In the genomic region with DNA sequence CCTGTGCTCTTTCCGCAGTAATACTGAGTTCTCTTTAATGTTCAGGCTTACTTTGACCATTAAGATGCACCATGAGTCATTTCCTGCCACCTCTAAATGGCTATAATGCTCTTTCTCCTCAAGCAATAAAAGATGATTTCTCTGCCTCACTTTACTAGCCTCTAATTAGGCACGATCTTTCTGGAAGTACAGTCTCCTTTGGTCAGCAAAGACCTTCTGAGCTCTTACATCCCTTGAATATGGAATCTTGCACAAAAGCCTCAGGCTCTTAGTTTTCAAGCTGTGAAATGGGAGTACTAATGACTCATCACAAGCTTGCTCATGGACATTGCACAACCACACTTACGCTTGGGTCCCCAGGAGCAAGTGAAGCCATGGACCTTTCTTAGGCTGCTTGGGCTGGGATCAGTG, we compare ENCODE assay signal across 13 cellular contexts.
DNase-seq lines count a peak whose midpoint lies in the region; ATAC-seq, FAIRE-seq and TF ChIP-seq lines count a peak whose summit lies in the region.
"Had no signal": no experiment of that assay in that cellular context is flagged by ENCODE, and none has a peak within 500 bp of the region (broad histone marks: within the 10 kb centered on the region; RNA-seq: fewer than 3 reads in every experiment).

No MANE protein-coding gene starts in this region.

- 5% methylated on average over 3 of the region's 3 CpGs for WGBS in A549 (ENCODE audit: missing lambda C conversion rate)

- TF ChIP-seq RAD21 in A549 (conservative IDR thresholded peaks at IDR 0.05 in 1 of 2, IDR thresholded peaks at IDR 0.05 in 1 of 2): no peak

- no peak overlapping the region for H3K9ac ChIP-seq in fibroblast of lung (ENCODE audit: insufficient read depth, low read length)

- H3K27me3 ChIP-seq in fibroblast of lung (ENCODE audit: control insufficient read depth, insufficient read depth, low read length): peaks cover 4% of the 10 kb centered on the region
- H3K27me3 ChIP-seq: upper lobe of left lung had no signal

- FAIRE-seq in A549 (lab: Jason Lieb, UNC) (no peak), RCC 7860 (lab: Jason Lieb, UNC) (peak; percentile 94)
- FAIRE-seq: colon had no signal

- POLR2A ChIA-PET in A549 (lab: Yijun Ruan, JAX): no interaction called here

- H3K4me1 ChIP-seq in A549 (peaks cover 10% of the 10 kb centered on the region; the same call in 2 of the 3 replicates), fibroblast of lung (ENCODE audit: control insufficient read depth, extremely low read depth, insufficient read depth, low read length) (no peaks in the 10 kb centered on the region)
- H3K4me1 ChIP-seq: upper lobe of left lung had no signal

- no peak for TF ChIP-seq POLR2A in A549 (IDR thresholded peaks at IDR 0.05; ENCODE audit: low read length)

- DNase-seq in A549 (ENCODE audit: low read depth in 1 of 2, low spot score in 1 of 2): peak in 1 of 2 experiments; percentile 28
- peak; percentile 10 for DNase-seq in HFF-Myc (ENCODE audit: extremely low read depth, low read depth)
- DNase-seq in RCC 7860 (ENCODE audit: low spot score): peak; percentile 87
- DNase-seq in fibroblast of lung (ENCODE audit: low read depth in 2 of 2): peak; percentile 39 to 66
- no peak for DNase-seq in stimulated activated CD4-positive, alpha-beta T cell treated with anti-CD3 and anti-CD28 coated beads, Interleukin-2, amount 100 ng/mL, for 24 hours
- DNase-seq in NCI-H748 (lab: John Stamatoyannopoulos, UW; ENCODE audit: unreplicated experiment): no peak
- no peak for DNase-seq in mucosa of gallbladder (ENCODE audit: low spot score)
- DNase-seq: posterior cingulate gyrus, upper lobe of left lung had no signal

- H3K4me3 ChIP-seq in A549 (no peak overlapping the region), HFF-Myc (replicated peaks; ENCODE audit: low read depth, low read length) (no peak overlapping the region), fibroblast of lung (replicated peaks in 1 of 4; ENCODE audit: control extremely low read depth in 1 of 4, insufficient read depth in 1 of 4, low read depth in 3 of 4, low read length in 4 of 4) (no peak overlapping the region)
- H3K4me3 ChIP-seq: upper lobe of left lung had no signal

- TF ChIP-seq CTCF in A549 (IDR thresholded peaks at IDR 0.05) (no peak), HFF-Myc (IDR thresholded peaks at IDR 0.05; ENCODE audit: low read depth, low read length, missing control alignments) (no peak), fibroblast of lung (conservative IDR thresholded peaks at IDR 0.05 in 1 of 2, IDR thresholded peaks at IDR 0.05 in 1 of 2; ENCODE audit: low read depth in 1 of 2, low read length in 2 of 2) (no peak)

- no peak overlapping the region for H2AFZ ChIP-seq in fibroblast of lung (ENCODE audit: low read length)

- H3K27ac ChIP-seq in A549: no peak overlapping the region
- H3K27ac ChIP-seq in fibroblast of lung (ENCODE audit: insufficient read depth, low read length): no peak overlapping the region
- H3K27ac ChIP-seq: HL-60, upper lobe of left lung had no signal

- no peaks in the 10 kb centered on the region for H4K20me1 ChIP-seq in fibroblast of lung (ENCODE audit: control insufficient read depth, extremely low read depth, insufficient read depth, low read length)

- no peaks in the 10 kb centered on the region for H3K79me2 ChIP-seq in fibroblast of lung (ENCODE audit: control insufficient read depth, insufficient read depth, low read length)

- TF ChIP-seq EP300 in A549 (IDR thresholded peaks at IDR 0.05): no peak

- no peaks in the 10 kb centered on the region for H3K36me3 ChIP-seq in fibroblast of lung (ENCODE audit: control insufficient read depth, insufficient read depth, low read length)
- H3K36me3 ChIP-seq: upper lobe of left lung had no signal

- CTCF ChIA-PET in A549 (lab: Yijun Ruan, JAX): no interaction called here

- H3K9me3 ChIP-seq in A549 (no peaks in the 10 kb centered on the region), fibroblast of lung (ENCODE audit: control insufficient read depth, insufficient read depth, low read depth, low read length) (no peaks in the 10 kb centered on the region)
- H3K9me3 ChIP-seq: upper lobe of left lung had no signal

- ATAC-seq in A549: no peak
- no peak for ATAC-seq in GM21423 (IDR thresholded peaks at IDR 0.05; ENCODE audit: unreplicated experiment)
- ATAC-seq: activated CD4-positive, CD25-positive, alpha-beta regulatory T cell treated with anti-CD3 and anti-CD28 coated beads, Interleukin-2, amount 50 U/mL, for 24 hours had no signal

- peak overlapping the region; percentile 18 for H3K4me2 ChIP-seq in A549
- no peak overlapping the region for H3K4me2 ChIP-seq in fibroblast of lung (ENCODE audit: extremely low read depth, insufficient read depth, low read length)

TF ChIP-seq in A549, 52 proteins besides CTCF, POLR2A, EP300 and RAD21:
- no peak for TF ChIP-seq NFE2L2 (conservative IDR thresholded peaks at IDR 0.05; ENCODE audit: low read length)
- no peak for TF ChIP-seq HOXB5 (CRISPR knock-in tag; IDR thresholded peaks at IDR 0.05)
- TF ChIP-seq FOSL2 (IDR thresholded peaks at IDR 0.05): 0 out of 2 replicates have a peak, but pooled peaks have one; percentile 23
- peak; percentile 78; the same call in 1 of the 2 replicates for TF ChIP-seq FOSL2 (CRISPR knock-in tag; IDR thresholded peaks at IDR 0.05)
- TF ChIP-seq CEBPB (IDR thresholded peaks at IDR 0.05): peak; percentile 63 to 88; a peak in 3 of 4 replicates
- TF ChIP-seq HDAC2 (IDR thresholded peaks at IDR 0.05): no peak
TF ChIP-seq in A549: peak in this region for 2.

Comparison
In these comparisons a context has a peak if more than half of its experiments do, and no peak if none do; other contexts are left out.
1. DNase-seq: peak in HFF-Myc (single experiment), RCC 7860 (single experiment) and fibroblast of lung (2 of 2); none in stimulated activated CD4-positive, alpha-beta T cell treated with anti-CD3 and anti-CD28 coated beads, Interleukin-2, amount 100 ng/mL, for 24 hours (0 of 2), NCI-H748 (single experiment) and mucosa of gallbladder (single experiment).